In genomic region chr16:67000384-67001158, GRCh38 we compare ENCODE assay signal across 1 cellular context.
TF ChIP-seq lines count a peak whose summit lies in the region.

No MANE protein-coding gene starts in this region.

TF ChIP-seq in GM23338, 12 proteins besides CTCF, POLR2A, EP300 and RAD21 (continued from another document):
- no peak for TF ChIP-seq REST (IDR thresholded peaks at IDR 0.05; ENCODE audit: unreplicated experiment)
- TF ChIP-seq ZNF331 (CRISPR knock-in tag; IDR thresholded peaks at IDR 0.05; ENCODE audit: low read depth): no peak
- no peak for TF ChIP-seq JUNB (IDR thresholded peaks at IDR 0.05; ENCODE audit: unreplicated experiment)
- no peak for TF ChIP-seq ZNF114 (CRISPR knock-in tag; IDR thresholded peaks at IDR 0.05)
- TF ChIP-seq EZH2 (IDR thresholded peaks at IDR 0.05; ENCODE audit: low read depth, unreplicated experiment): no peak
- TF ChIP-seq NANOG (IDR thresholded peaks at IDR 0.05; ENCODE audit: borderline replicate concordance): no peak
- TF ChIP-seq STAT1 (IDR thresholded peaks at IDR 0.05; ENCODE audit: unreplicated experiment): no peak
